In the genomic region with DNA sequence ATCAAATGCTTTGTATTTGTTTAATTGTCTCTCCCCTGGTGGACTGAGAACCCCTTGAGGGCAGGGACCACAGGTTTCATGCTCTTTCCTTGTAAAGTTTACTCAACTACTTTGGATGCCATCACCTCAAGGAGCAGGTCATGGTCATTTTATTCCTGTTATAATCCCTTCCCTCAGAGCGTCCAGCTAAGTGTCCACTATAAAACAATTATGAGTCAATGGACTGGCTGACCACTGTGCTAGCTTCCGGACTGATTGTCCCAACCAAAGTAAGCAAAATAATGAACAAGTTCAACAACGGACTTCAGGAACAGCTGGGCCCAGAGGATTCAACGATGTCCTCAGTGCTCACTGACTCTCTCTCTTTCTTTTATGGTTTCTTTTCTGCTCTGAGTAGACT, we compare ENCODE assay signal across 25 cellular contexts. TPM values are rescaled to one million over a fixed set of nuclear protein-coding genes. Genes with fewer than 3 reads are reported as not detected.
"Had no signal": no experiment of that assay in that cellular context is flagged by ENCODE, and none has a peak within 500 bp of the region (broad histone marks: within the 10 kb centered on the region; RNA-seq: fewer than 3 reads in every experiment).

No MANE protein-coding gene starts in this region.

- H3K36me3 Mint-ChIP-seq: activated CD4-positive, alpha-beta memory T cell treated with anti-CD3 and anti-CD28 coated beads for 36 hours; activated naive CD4-positive, alpha-beta T cell treated with anti-CD3 and anti-CD28 coated beads, Interleukin-2, amount 10 ng/mL, durations not matched to agents 7 days and 5 days; activated naive CD8-positive, alpha-beta T cell treated with anti-CD3 and anti-CD28 coated beads for 36 hours had no signal

- H3K9me3 ChIP-seq: breast epithelium, colonic mucosa had no signal

- H3K4me3 ChIP-seq: breast epithelium, colonic mucosa had no signal

- DNase-seq: activated CD4-positive, alpha-beta memory T cell treated with anti-CD3 and anti-CD28 coated beads for 36 hours; activated CD4-positive, alpha-beta T cell treated with anti-CD3 and anti-CD28 coated beads, Interleukin-2, amount 10 ng/mL, durations not matched to agents 7 days and 5 days; activated CD4-positive, CD25-positive, alpha-beta regulatory T cell; activated CD8-positive, alpha-beta memory T cell treated with anti-CD3 and anti-CD28 coated beads for 24 hours; activated gamma-delta T cell; activated naive CD4-positive, alpha-beta T cell treated with anti-CD3 and anti-CD28 coated beads, Interleukin-2, amount 10 ng/mL, durations not matched to agents 7 days and 5 days; activated naive CD8-positive, alpha-beta T cell treated with anti-CD3 and anti-CD28 coated beads for 36 hours; activated T-cell treated with anti-CD3 and anti-CD28 coated beads, Interleukin-2, amount 50 U/mL, for 48 hours; caudate nucleus; colonic mucosa; Karpas-422; NCI-H1092; NCI-H1417; NCI-H1930; NCI-H2171 treated with DMSO at 0.1 percent for 48 hours; NCI-H345; NCI-H510A; NCI-H526 treated with DMSO at 0.1 percent for 48 hours; NCI-H82; SIG-M5; T-helper 17 cell; T-helper 9 cell had no signal

- H3K27me3 ChIP-seq: breast epithelium, colonic mucosa had no signal

- H3K4me1 ChIP-seq: breast epithelium, colonic mucosa had no signal

- H3K4me3 Mint-ChIP-seq: activated CD4-positive, alpha-beta memory T cell treated with anti-CD3 and anti-CD28 coated beads for 36 hours; activated CD4-positive, alpha-beta T cell treated with anti-CD3 and anti-CD28 coated beads, Interleukin-2, amount 10 ng/mL, durations not matched to agents 7 days and 5 days; activated naive CD4-positive, alpha-beta T cell treated with anti-CD3 and anti-CD28 coated beads, Interleukin-2, amount 10 ng/mL, durations not matched to agents 7 days and 5 days; activated naive CD8-positive, alpha-beta T cell treated with anti-CD3 and anti-CD28 coated beads for 36 hours; activated T-helper 17 cell treated with anti-CD3 and anti-CD28 coated beads, Interleukin-2, amount 50 U/mL, for 72 hours; T-helper 17 cell had no signal

- H3K27ac ChIP-seq: breast epithelium, colonic mucosa, VCaP had no signal

- H3K27ac Mint-ChIP-seq: activated CD4-positive, alpha-beta memory T cell treated with anti-CD3 and anti-CD28 coated beads for 36 hours; activated CD4-positive, alpha-beta T cell treated with anti-CD3 and anti-CD28 coated beads, Interleukin-2, amount 10 ng/mL, durations not matched to agents 7 days and 5 days; activated naive CD4-positive, alpha-beta T cell treated with anti-CD3 and anti-CD28 coated beads, Interleukin-2, amount 10 ng/mL, durations not matched to agents 7 days and 5 days; activated naive CD8-positive, alpha-beta T cell treated with anti-CD3 and anti-CD28 coated beads for 36 hours; activated T-helper 17 cell treated with anti-CD3 and anti-CD28 coated beads, Interleukin-2, amount 50 U/mL, for 72 hours; T-helper 17 cell had no signal

- H3K36me3 ChIP-seq: breast epithelium, colonic mucosa had no signal

- H3K9me3 Mint-ChIP-seq: activated CD4-positive, alpha-beta memory T cell treated with anti-CD3 and anti-CD28 coated beads for 36 hours; activated CD4-positive, alpha-beta T cell treated with anti-CD3 and anti-CD28 coated beads, Interleukin-2, amount 10 ng/mL, durations not matched to agents 7 days and 5 days; activated naive CD4-positive, alpha-beta T cell treated with anti-CD3 and anti-CD28 coated beads, Interleukin-2, amount 10 ng/mL, durations not matched to agents 7 days and 5 days; activated naive CD8-positive, alpha-beta T cell treated with anti-CD3 and anti-CD28 coated beads for 36 hours; activated T-helper 17 cell treated with anti-CD3 and anti-CD28 coated beads, Interleukin-2, amount 50 U/mL, for 72 hours had no signal

- ATAC-seq: T-helper 17 cell had no signal

- H3K27me3 Mint-ChIP-seq: activated CD4-positive, alpha-beta memory T cell treated with anti-CD3 and anti-CD28 coated beads for 36 hours; activated CD4-positive, alpha-beta T cell treated with anti-CD3 and anti-CD28 coated beads, Interleukin-2, amount 10 ng/mL, durations not matched to agents 7 days and 5 days; activated naive CD8-positive, alpha-beta T cell treated with anti-CD3 and anti-CD28 coated beads for 36 hours; activated T-helper 17 cell treated with anti-CD3 and anti-CD28 coated beads, Interleukin-2, amount 50 U/mL, for 72 hours had no signal

- H3K4me1 Mint-ChIP-seq: activated CD4-positive, alpha-beta T cell treated with anti-CD3 and anti-CD28 coated beads, Interleukin-2, amount 10 ng/mL, durations not matched to agents 7 days and 5 days; activated naive CD4-positive, alpha-beta T cell treated with anti-CD3 and anti-CD28 coated beads, Interleukin-2, amount 10 ng/mL, durations not matched to agents 7 days and 5 days; activated naive CD8-positive, alpha-beta T cell treated with anti-CD3 and anti-CD28 coated beads for 36 hours; activated T-helper 17 cell treated with anti-CD3 and anti-CD28 coated beads, Interleukin-2, amount 50 U/mL, for 72 hours had no signal

RNA-seq across cellular contexts. Expression of gene AK7, which starts 18.2 kb away (rescaled TPM):
- total RNA-seq: T-helper 17 cell had no signal
